Comparison of ENCODE assay signal across 8 cellular contexts in genomic region chr10:30437039-30437781, GRCh38. TPM values are rescaled to one million over a fixed set of nuclear protein-coding genes. Genes with fewer than 3 reads are reported as not detected.
DNase-seq lines count a peak whose midpoint lies in the region; ATAC-seq and TF ChIP-seq lines count a peak whose summit lies in the region.

No MANE protein-coding gene starts in this region.

- 11 to 12% methylated on average over 13 of the region's 13 CpGs for WGBS in GM23248 (ENCODE audit: low coverage in 1 of 2, low lambda C conversion rate in 2 of 2, missing lambda C conversion rate in 2 of 2), 2 experiments
- WGBS in gastroesophageal sphincter (ENCODE audit: low coverage in 1 of 2), 2 donors: 6 to 8% methylated on average over 8 to 13 of the region's 13 CpGs

- no peak for TF ChIP-seq EP300 in gastroesophageal sphincter (IDR thresholded peaks at IDR 0.05)

- H3K4me3 Mint-ChIP-seq in activated B cell treated with CpG ODN at 0.5 μM for 24 hours: peak overlapping the region; percentile 95

- H3K27me3 Mint-ChIP-seq in activated B cell treated with CpG ODN at 0.5 μM for 24 hours: no peaks in the 10 kb centered on the region

- H3K27me3 ChIP-seq in GM23248 (replicated peaks; ENCODE audit: insufficient read depth) (no peaks in the 10 kb centered on the region), gastroesophageal sphincter (no peaks in the 10 kb centered on the region)

- peak; percentile 11 for ATAC-seq in activated B cell treated with CpG ODN at 0.5 μM for 24 hours (ENCODE audit: low read depth)
- no peak for ATAC-seq in gastroesophageal sphincter
- ATAC-seq in GM18909 (IDR thresholded peaks at IDR 0.05; ENCODE audit: poor library complexity, unreplicated experiment): no peak
- no peak for ATAC-seq in HG03520 (IDR thresholded peaks at IDR 0.05; ENCODE audit: unreplicated experiment)

- H3K36me3 ChIP-seq in GM23248 (ENCODE audit: low read depth): peaks cover 13% of the 10 kb centered on the region; the same call in 1 of the 2 replicates
- H3K36me3 ChIP-seq in gastroesophageal sphincter: peaks cover 0 to 21% of the 10 kb centered on the region in 2 donors

- intact Hi-C loops in activated B cell treated with CpG ODN at 0.5 μM for 24 hours (cut with micrococcal nuclease): loop anchor here (1.0 kb wide), 1 partner anchor 8 kb away; no protein-coding TSS in a partner anchor

- H3K27ac Mint-ChIP-seq in activated B cell treated with CpG ODN at 0.5 μM for 24 hours: peak overlapping the region; percentile 59

- CTCF ChIA-PET in activated B cell treated with CpG ODN at 0.5 μM for 24 hours (lab: Charles Lee): interaction anchor here (0.9 to 2.4 kb wide), 15 partner anchors 10 to 154 kb away, joined by 3 to 21 read pairs (median 4); no protein-coding TSS in a partner anchor

- no peaks in the 10 kb centered on the region for H4K20me1 ChIP-seq in GM23248 (ENCODE audit: insufficient read depth)

- no peaks in the 10 kb centered on the region for H3K9me3 Mint-ChIP-seq in activated B cell treated with CpG ODN at 0.5 μM for 24 hours

- peak overlapping the region; percentile 91 for H3K4me2 ChIP-seq in GM23248 (ENCODE audit: unreplicated experiment)

- H3K27ac ChIP-seq in GM23248: peak overlapping the region; percentile 91
- H3K27ac ChIP-seq in gastroesophageal sphincter: peak overlapping the region; percentile 81 to 100 (median 96)

- H3K9me2 ChIP-seq in GM23248 (ENCODE audit: insufficient read depth): no peaks in the 10 kb centered on the region

- peaks cover 41% of the 10 kb centered on the region for H3F3A ChIP-seq in GM23248 (ENCODE audit: insufficient read depth)

- in situ Hi-C loops in ACHN (cut with HindIII; ENCODE audit: low pct_ligation_motif_present, low pct_unique_long_range_greater_than_20kb, low sequenced_read_pairs): no loop called here
- in situ Hi-C loops in GM23248 (cut with MboI): no loop called here

- DNase-seq in ACHN: peak; percentile 27
- DNase-seq in GM23248: peak; percentile 79
- DNase-seq in activated B cell treated with CpG ODN at 0.5 μM for 24 hours: no peak
- peak; percentile 47 for DNase-seq in stimulated activated CD4-positive, alpha-beta T cell treated with anti-CD3 and anti-CD28 coated beads, Interleukin-4, amount 100 ng/mL, for 24 hours
- DNase-seq in ureter (ENCODE audit: low spot score): no peak

- peak overlapping the region; percentile 98 for H3K9ac ChIP-seq in GM23248

- no peak overlapping the region for H2AFZ ChIP-seq in GM23248

- peak overlapping the region; percentile 84 for H3K4me3 ChIP-seq in GM23248
- H3K4me3 ChIP-seq in gastroesophageal sphincter: peak overlapping the region; percentile 27 to 85

- peaks cover 36% of the 10 kb centered on the region for H3K79me2 ChIP-seq in GM23248 (ENCODE audit: insufficient read depth)

- H3K9me3 ChIP-seq in GM23248 (ENCODE audit: low read depth) (no peaks in the 10 kb centered on the region), gastroesophageal sphincter (no peaks in the 10 kb centered on the region)

- H3K4me1 Mint-ChIP-seq in activated B cell treated with CpG ODN at 0.5 μM for 24 hours: peaks cover 73% of the 10 kb centered on the region

- H3K4me1 ChIP-seq in GM23248 (ENCODE audit: insufficient read depth) (peaks cover 35% of the 10 kb centered on the region), gastroesophageal sphincter (peaks cover 7 to 79% (median 28%) of the 10 kb centered on the region in 3 donors)

- POLR2A ChIA-PET in activated B cell treated with CpG ODN at 0.5 μM for 24 hours (lab: Charles Lee): interaction anchor here (0.6 to 8.9 kb wide), 16 partner anchors 9 to 1710 kb away, joined by 3 to 427 read pairs (median 6); no protein-coding TSS in a partner anchor

- no peak for TF ChIP-seq POLR2A in gastroesophageal sphincter (IDR thresholded peaks at IDR 0.05)

- peaks cover 85% of the 10 kb centered on the region for H3K36me3 Mint-ChIP-seq in activated B cell treated with CpG ODN at 0.5 μM for 24 hours (ENCODE audit: low read depth)

- TF ChIP-seq CTCF in activated B cell treated with CpG ODN at 0.5 μM for 24 hours (IDR thresholded peaks at IDR 0.05) (no peak), gastroesophageal sphincter (IDR thresholded peaks at IDR 0.05) (no peak)

RNA-seq across cellular contexts. Expression of gene MAP3K8, which starts 3.2 kb away (rescaled TPM):
- total RNA-seq in GM23248 (2014; rRNA removed; shearing (Covaris generic)): 3.7 and 8.5 TPM in 2 replicates
- polyA plus RNA-seq in GM23248 (2016; fragmentation: Nextera tagmentation; extraction: Ambion mirVana): 4.8 and 4.9 TPM in 2 replicates
- 141 and 160 TPM in 2 replicates for total RNA-seq in activated B cell treated with CpG ODN at 0.5 μM for 24 hours
- total RNA-seq in gastroesophageal sphincter: 10 to 100 TPM; 18.4 to 63.8 (median 28.5) TPM
- 42.8 TPM for total RNA-seq in ureter

Comparison
In these comparisons a context has a peak if more than half of its experiments do, and no peak if none do; other contexts are left out.
1. DNase-seq: peak in ACHN (single experiment), GM23248 (single experiment) and stimulated activated CD4-positive, alpha-beta T cell treated with anti-CD3 and anti-CD28 coated beads, Interleukin-4, amount 100 ng/mL, for 24 hours (single experiment); none in activated B cell treated with CpG ODN at 0.5 μM for 24 hours (single experiment) and ureter (single experiment).